ENCODE assay signal across 21 cellular contexts in genomic region chr15:93459396-93459795, GRCh38.
"Had no signal": no experiment of that assay in that cellular context is flagged by ENCODE, and none has a peak within 500 bp of the region (broad histone marks: within the 10 kb centered on the region; RNA-seq: fewer than 3 reads in every experiment).

No MANE protein-coding gene starts in this region.

- ATAC-seq: foreskin keratinocyte; left lobe of liver; naive thymus-derived CD4-positive, alpha-beta T cell; right lobe of liver; stimulated activated naive B cell treated with anti-CD40 and anti-IgM and Interleukin-4, amounts not matched to agents 10 μg/mL and 1 μg/mL and 100 μg/mL, for 72 hours had no signal

- H2AFZ ChIP-seq: neural progenitor cell, parathyroid adenoma had no signal

- H3K4me3 ChIP-seq: coronary artery, esophagus muscularis mucosa, lung, neural progenitor cell, prostate gland, right lobe of liver, thoracic aorta, transverse colon, upper lobe of right lung, uterus had no signal

- H3K79me2 ChIP-seq: parathyroid adenoma had no signal

- DNase-seq: dermis blood vessel endothelial cell; effector memory CD4-positive, alpha-beta T cell; foreskin keratinocyte; mesenchymal stem cell; naive thymus-derived CD4-positive, alpha-beta T cell; right lobe of liver; small intestine; stimulated activated CD4-positive, alpha-beta T cell treated with anti-CD3 and anti-CD28 coated beads, Interleukin-15, amount 100 ng/mL, for 24 hours; stimulated activated CD4-positive, alpha-beta T cell treated with anti-CD3 and anti-CD28 coated beads, Interleukin-2, amount 100 ng/mL, for 48 hours; stimulated activated naive B cell treated with anti-CD40 and anti-IgM and Interleukin-4, amounts not matched to agents 10 μg/mL and 1 μg/mL and 100 μg/mL, for 72 hours; transverse colon; upper lobe of right lung; uterus had no signal

- H3K4me1 ChIP-seq: esophagus muscularis mucosa, parathyroid adenoma, prostate gland, right lobe of liver, transverse colon, upper lobe of right lung, uterus had no signal

- H3K4me2 ChIP-seq: neural progenitor cell had no signal

- H3K9me3 ChIP-seq: esophagus muscularis mucosa, prostate gland, right lobe of liver, thoracic aorta, transverse colon, upper lobe of right lung, uterus had no signal

- H3K27me3 ChIP-seq: esophagus muscularis mucosa, foreskin keratinocyte, neural progenitor cell, right lobe of liver, transverse colon, upper lobe of right lung, uterus had no signal

- H3K27ac ChIP-seq: coronary artery, esophagus muscularis mucosa, foreskin keratinocyte, neural progenitor cell, parathyroid adenoma, prostate gland, right lobe of liver, thoracic aorta, transverse colon, upper lobe of right lung, uterus had no signal

- H3K36me3 ChIP-seq: esophagus muscularis mucosa, neural progenitor cell, prostate gland, right lobe of liver, thoracic aorta, transverse colon, upper lobe of right lung, uterus had no signal
